ENCODE assay signal across 20 cellular contexts in genomic region chr2:181223239-181223638, GRCh38.
DNase-seq lines count a peak whose midpoint lies in the region; ATAC-seq and TF ChIP-seq lines count a peak whose summit lies in the region.
"Had no signal": no experiment of that assay in that cellular context is flagged by ENCODE, and none has a peak within 500 bp of the region (broad histone marks: within the 10 kb centered on the region; RNA-seq: fewer than 3 reads in every experiment).

No MANE protein-coding gene starts in this region.

- no peaks in the 10 kb centered on the region for H3F3A ChIP-seq in MM.1S (ENCODE audit: insufficient read depth, low read length)

- H3K4me3 Mint-ChIP-seq in activated CD8-positive, alpha-beta memory T cell treated with anti-CD3 and anti-CD28 coated beads, Interleukin-2, amount 10 ng/mL, durations not matched to agents 7 days and 5 days = peak overlapping the region; percentile 70
- peak overlapping the region; percentile 83 for H3K4me3 Mint-ChIP-seq in activated T-helper 17 cell treated with anti-CD3 and anti-CD28 coated beads, Interleukin-2, amount 50 U/mL, for 72 hours
- H3K4me3 Mint-ChIP-seq in natural killer cell = peak overlapping the region; percentile 8

- no peaks in the 10 kb centered on the region for H3K36me3 ChIP-seq in MM.1S (replicated peaks; ENCODE audit: insufficient read depth, low read length)

- no peak overlapping the region; the same call in 1 of the 2 replicates for H2AFZ ChIP-seq in MM.1S (ENCODE audit: low read length)

- 0 out of 2 replicates have a peak, but pooled peaks cover 6% of the 10 kb centered on the region for H3K4me1 ChIP-seq in MM.1S (ENCODE audit: low read length)
- H3K4me1 ChIP-seq: A549 had no signal

- DNase-seq in activated CD8-positive, alpha-beta memory T cell treated with anti-CD3 and anti-CD28 coated beads, Interleukin-2, amount 10 ng/mL, durations not matched to agents 7 days and 5 days = no peak
- DNase-seq in activated CD8-positive, alpha-beta memory T cell treated with anti-CD3 and anti-CD28 coated beads for 24 hours = no peak
- DNase-seq in MM.1S (peak; percentile 21), natural killer cell (no peak), A172 (ENCODE audit: low spot score) (no peak), DMS79 treated with DMSO at 0.1 percent for 48 hours (lab: John Stamatoyannopoulos, UW) (no peak)
- DNase-seq: activated CD4-positive, alpha-beta T cell treated with anti-CD3 and anti-CD28 coated beads, Interleukin-2, amount 50 U/mL, for 48 hours; activated effector memory CD4-positive, alpha-beta T cell treated with Interleukin-2 at 50 U/mL for 16 hours; hypothalamus; islet precursor cell; NCI-H1105 treated with DMSO at 0.1 percent for 48 hours; NCI-H2107; NCI-H510A treated with DMSO at 0.1 percent for 48 hours; right cardiac atrium had no signal

- intact Hi-C loops in natural killer cell (cut with micrococcal nuclease) = no loop called here

- CTCF ChIA-PET in activated CD8-positive, alpha-beta memory T cell treated with anti-CD3 and anti-CD28 coated beads, Interleukin-2, amount 10 ng/mL, durations not matched to agents 7 days and 5 days (lab: Charles Lee) = interaction anchor here (1.0 kb wide), 1 partner anchor 45 kb away, joined by 3 read pairs; no protein-coding TSS in a partner anchor

- no peak overlapping the region for H3K27ac ChIP-seq in MM.1S (ENCODE audit: low read length)
- H3K27ac ChIP-seq: A549 had no signal

- H3K9me3 ChIP-seq in MM.1S (replicated peaks; ENCODE audit: insufficient read depth, low read length) = no peaks in the 10 kb centered on the region
- H3K9me3 ChIP-seq: A549 had no signal

- peaks cover 49% of the 10 kb centered on the region for H3K4me1 Mint-ChIP-seq in activated CD8-positive, alpha-beta memory T cell treated with anti-CD3 and anti-CD28 coated beads, Interleukin-2, amount 10 ng/mL, durations not matched to agents 7 days and 5 days
- peaks cover 16% of the 10 kb centered on the region for H3K4me1 Mint-ChIP-seq in activated T-helper 17 cell treated with anti-CD3 and anti-CD28 coated beads, Interleukin-2, amount 50 U/mL, for 72 hours
- peaks cover 24 to 26% of the 10 kb centered on the region in 2 donors for H3K4me1 Mint-ChIP-seq in natural killer cell

- no peaks in the 10 kb centered on the region for H4K20me1 ChIP-seq in MM.1S (ENCODE audit: insufficient read depth, low read length)

- H3K36me3 Mint-ChIP-seq in activated CD8-positive, alpha-beta memory T cell treated with anti-CD3 and anti-CD28 coated beads, Interleukin-2, amount 10 ng/mL, durations not matched to agents 7 days and 5 days = peaks cover 73% of the 10 kb centered on the region
- H3K36me3 Mint-ChIP-seq in activated T-helper 17 cell treated with anti-CD3 and anti-CD28 coated beads, Interleukin-2, amount 50 U/mL, for 72 hours (ENCODE audit: low read depth) = peaks cover 12% of the 10 kb centered on the region
- H3K36me3 Mint-ChIP-seq in natural killer cell = peaks cover 35% of the 10 kb centered on the region

- no peaks in the 10 kb centered on the region for H3K79me2 ChIP-seq in MM.1S (ENCODE audit: low read length)

- no peaks in the 10 kb centered on the region for H3K27me3 ChIP-seq in MM.1S (replicated peaks; ENCODE audit: insufficient read depth, low read length)

- H3K27ac Mint-ChIP-seq in activated CD8-positive, alpha-beta memory T cell treated with anti-CD3 and anti-CD28 coated beads, Interleukin-2, amount 10 ng/mL, durations not matched to agents 7 days and 5 days = peak overlapping the region; percentile 92
- H3K27ac Mint-ChIP-seq in activated T-helper 17 cell treated with anti-CD3 and anti-CD28 coated beads, Interleukin-2, amount 50 U/mL, for 72 hours = peak overlapping the region; percentile 100
- peak overlapping the region; percentile 30 to 72 for H3K27ac Mint-ChIP-seq in natural killer cell

- H3K9me2 ChIP-seq in MM.1S (replicated peaks; ENCODE audit: insufficient read depth, low read length) = no peaks in the 10 kb centered on the region

- TF ChIP-seq CTCF in MM.1S (IDR thresholded peaks at IDR 0.05; ENCODE audit: low read length) (no peak), natural killer cell (IDR thresholded peaks at IDR 0.05) (no peak)

- ATAC-seq in activated CD8-positive, alpha-beta memory T cell treated with anti-CD3 and anti-CD28 coated beads, Interleukin-2, amount 10 ng/mL, durations not matched to agents 7 days and 5 days = peak; percentile 62
- ATAC-seq in activated T-helper 17 cell treated with anti-CD3 and anti-CD28 coated beads, Interleukin-2, amount 50 U/mL, for 72 hours (replicated peaks) = peak; percentile 70
- no peak for ATAC-seq in natural killer cell
- no peak for ATAC-seq in activated CD4-positive, CD25-positive, alpha-beta regulatory T cell treated with anti-CD3 and anti-CD28 coated beads, Interleukin-2, amount 50 U/mL, for 24 hours
- ATAC-seq: A549, esophagus mucosa, HepG2, right cardiac atrium had no signal

- H3K9me3 Mint-ChIP-seq in activated CD8-positive, alpha-beta memory T cell treated with anti-CD3 and anti-CD28 coated beads, Interleukin-2, amount 10 ng/mL, durations not matched to agents 7 days and 5 days (ENCODE audit: low read depth) = peaks cover 20% of the 10 kb centered on the region
- H3K9me3 Mint-ChIP-seq in activated T-helper 17 cell treated with anti-CD3 and anti-CD28 coated beads, Interleukin-2, amount 50 U/mL, for 72 hours = peaks cover 26% of the 10 kb centered on the region
- peaks cover 2 to 4% of the 10 kb centered on the region in 2 donors for H3K9me3 Mint-ChIP-seq in natural killer cell

- H3K4me2 ChIP-seq in MM.1S (ENCODE audit: low read depth, low read length) = no peak overlapping the region
- H3K4me2 ChIP-seq: A549 had no signal

- H3K27me3 Mint-ChIP-seq in activated CD8-positive, alpha-beta memory T cell treated with anti-CD3 and anti-CD28 coated beads, Interleukin-2, amount 10 ng/mL, durations not matched to agents 7 days and 5 days = no peaks in the 10 kb centered on the region
- no peaks in the 10 kb centered on the region for H3K27me3 Mint-ChIP-seq in activated T-helper 17 cell treated with anti-CD3 and anti-CD28 coated beads, Interleukin-2, amount 50 U/mL, for 72 hours
- H3K27me3 Mint-ChIP-seq in natural killer cell (ENCODE audit: low read depth in 2 of 2) = no peaks in the 10 kb centered on the region

- H3K4me3 ChIP-seq in MM.1S (ENCODE audit: low read length) = no peak overlapping the region
- H3K4me3 ChIP-seq: A549, lung had no signal

- H3K9ac ChIP-seq in MM.1S (ENCODE audit: low read length) = no peak overlapping the region

Comparison
In these comparisons a context has a peak if more than half of its experiments do, and no peak if none do; other contexts are left out.
1. ATAC-seq: peak in activated CD8-positive, alpha-beta memory T cell treated with anti-CD3 and anti-CD28 coated beads, Interleukin-2, amount 10 ng/mL, durations not matched to agents 7 days and 5 days (single experiment) and activated T-helper 17 cell treated with anti-CD3 and anti-CD28 coated beads, Interleukin-2, amount 50 U/mL, for 72 hours (single experiment); none in natural killer cell (0 of 3) and activated CD4-positive, CD25-positive, alpha-beta regulatory T cell treated with anti-CD3 and anti-CD28 coated beads, Interleukin-2, amount 50 U/mL, for 24 hours (0 of 2).
2. H3K4me3 Mint-ChIP-seq: peak in every context shown above with its lines; median percentile 83 in activated T-helper 17 cell treated with anti-CD3 and anti-CD28 coated beads, Interleukin-2, amount 50 U/mL, for 72 hours; 70 in activated CD8-positive, alpha-beta memory T cell treated with anti-CD3 and anti-CD28 coated beads, Interleukin-2, amount 10 ng/mL, durations not matched to agents 7 days and 5 days; 8 in natural killer cell.
3. Peak in every context shown above with its lines, with median percentiles within 50 percentile points of each other: H3K27ac Mint-ChIP-seq.